Comparison of ENCODE assay signal across 12 cellular contexts in the genomic region with DNA sequence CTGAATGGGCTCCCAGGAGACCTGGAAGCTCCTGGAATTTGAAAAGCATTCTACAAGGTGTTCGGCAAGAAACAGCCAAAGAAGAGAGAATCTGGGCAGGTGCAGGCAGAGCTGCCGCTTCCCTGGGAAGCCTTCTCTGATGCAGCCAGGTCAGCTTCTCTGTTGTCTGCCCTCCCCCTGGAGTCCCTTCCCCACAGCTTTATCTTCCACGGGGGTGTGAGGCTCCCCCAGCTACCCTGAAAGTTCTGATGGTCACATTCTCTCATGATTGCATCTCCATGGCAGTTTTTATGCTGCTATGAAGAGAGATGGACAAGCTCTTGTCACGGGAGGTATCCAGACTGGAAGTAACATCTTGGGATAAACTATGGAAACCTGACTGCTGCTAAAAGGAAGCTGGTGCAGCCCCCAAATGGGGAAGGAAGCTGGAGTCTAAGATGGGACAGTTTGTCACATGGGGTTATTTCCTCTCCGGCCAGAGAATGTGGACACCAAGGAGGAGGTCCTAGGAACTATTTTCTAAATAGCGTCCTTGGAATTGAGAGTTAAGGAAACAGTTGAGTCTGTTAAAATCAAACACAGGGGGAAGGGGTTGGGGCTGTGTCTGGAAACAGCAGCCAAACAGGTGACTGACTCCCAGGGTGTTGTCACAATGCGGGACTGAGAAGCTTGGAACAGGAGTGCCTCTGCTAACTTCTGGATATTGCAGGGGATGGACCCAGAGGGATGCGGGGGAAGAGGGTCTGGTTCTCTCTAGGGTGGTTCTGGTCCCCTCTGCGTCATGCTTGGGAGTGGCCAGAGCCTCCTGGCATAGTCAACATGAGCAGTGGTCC.
A peak's percentile ranks its signal among the peaks of the same experiment; 100 is the strongest.
DNase-seq lines count a peak whose midpoint lies in the region; ATAC-seq and TF ChIP-seq lines count a peak whose summit lies in the region.
"Had no signal": no experiment of that assay in that cellular context is flagged by ENCODE, and none has a peak within 500 bp of the region (broad histone marks: within the 10 kb centered on the region; RNA-seq: fewer than 3 reads in every experiment).

No MANE protein-coding gene starts in this region.

- no peaks in the 10 kb centered on the region for H3K9me3 ChIP-seq in adrenal gland (replicated peaks in 1 of 3)
- no peaks in the 10 kb centered on the region for H3K9me3 ChIP-seq in mesodermal cell (ENCODE audit: control insufficient read depth, low read length)
- no peaks in the 10 kb centered on the region for H3K9me3 ChIP-seq in stomach smooth muscle (ENCODE audit: control insufficient read depth in 2 of 2, low read length in 2 of 2)
- H3K9me3 ChIP-seq: A549 had no signal

- H3K27ac Mint-ChIP-seq in activated CD4-positive, alpha-beta T cell treated with anti-CD3 and anti-CD28 coated beads, Interleukin-2, amount 10 ng/mL, durations not matched to agents 24 days and 14 days, result peak overlapping the region; percentile 61

- no peak for DNase-seq in activated CD4-positive, alpha-beta T cell treated with anti-CD3 and anti-CD28 coated beads, Interleukin-2, amount 10 ng/mL, durations not matched to agents 24 days and 14 days
- DNase-seq in activated CD4-positive, alpha-beta T cell treated with anti-CD3 and anti-CD28 coated beads, Interleukin-2, amount 50 U/mL, for 1 hour, result no peak
- DNase-seq in adrenal gland (peak in 2 of 7 donors; percentile 10 to 21), NCI-H146 (lab: John Stamatoyannopoulos, UW) (no peak), GM19240 (ENCODE audit: insufficient read length, low spot score) (no peak)
- DNase-seq: EL, kidney glomerular epithelial cell, NCI-H1436 had no signal

- no peaks in the 10 kb centered on the region for H3K27me3 Mint-ChIP-seq in activated CD4-positive, alpha-beta T cell treated with anti-CD3 and anti-CD28 coated beads, Interleukin-2, amount 10 ng/mL, durations not matched to agents 24 days and 14 days

- H3K27me3 ChIP-seq in adrenal gland (no peaks in the 10 kb centered on the region), stomach smooth muscle (ENCODE audit: control insufficient read depth in 1 of 2, insufficient read depth in 2 of 2, low read length in 2 of 2) (no peaks in the 10 kb centered on the region)

- H3K36me3 Mint-ChIP-seq in activated CD4-positive, alpha-beta T cell treated with anti-CD3 and anti-CD28 coated beads, Interleukin-2, amount 10 ng/mL, durations not matched to agents 24 days and 14 days (ENCODE audit: low read depth), result peaks cover 22% of the 10 kb centered on the region

- no peak for TF ChIP-seq POLR2A in adrenal gland (IDR thresholded peaks at IDR 0.05)

- H3K4me1 ChIP-seq in adrenal gland (replicated peaks in 1 of 2), result peaks cover 0 to 55% of the 10 kb centered on the region in 2 donors
- peaks cover 27% of the 10 kb centered on the region for H3K4me1 ChIP-seq in mesodermal cell (ENCODE audit: control insufficient read depth, insufficient read depth, low read length, poor library complexity, severe bottlenecking)
- H3K4me1 ChIP-seq in stomach smooth muscle (ENCODE audit: control insufficient read depth, insufficient read depth, low read length), result peaks cover 34% of the 10 kb centered on the region
- H3K4me1 ChIP-seq: A549 had no signal

- no peak overlapping the region for H3K9ac ChIP-seq in stomach smooth muscle (ENCODE audit: low read length in 2 of 2)

- intact Hi-C loops in activated CD4-positive, alpha-beta T cell treated with anti-CD3 and anti-CD28 coated beads, Interleukin-2, amount 10 ng/mL, durations not matched to agents 24 days and 14 days (cut with micrococcal nuclease), result no loop called here
- intact Hi-C loops in adrenal gland (cut with DNase I), result no loop called here

- WGBS in adrenal gland, 4 donors, result 66 to 75% (median 68%) methylated on average over 9 of the region's 9 CpGs
- 96% methylated on average over 7 to 8 of the region's 9 CpGs for WGBS in mesodermal cell (ENCODE audit: insufficient coverage in 2 of 2), 2 experiments

- H3K27ac ChIP-seq in adrenal gland (peak overlapping the region in 3 of 5 donors; percentile 21 to 69 (median 56)), mesodermal cell (ENCODE audit: low read depth, low read length, severe bottlenecking) (peak overlapping the region; percentile 29), stomach smooth muscle (ENCODE audit: low read length) (peak overlapping the region; percentile 53)
- H3K27ac ChIP-seq: A549 had no signal

- H3K9me3 Mint-ChIP-seq in activated CD4-positive, alpha-beta T cell treated with anti-CD3 and anti-CD28 coated beads, Interleukin-2, amount 10 ng/mL, durations not matched to agents 24 days and 14 days, result no peaks in the 10 kb centered on the region

- H3K4me3 ChIP-seq in adrenal gland (no peak overlapping the region), mesodermal cell (ENCODE audit: extremely low read depth, insufficient read depth, low read length, poor library complexity, severe bottlenecking) (no peak overlapping the region), stomach smooth muscle (ENCODE audit: low read length in 2 of 2) (no peak overlapping the region)
- H3K4me3 ChIP-seq: A549 had no signal

- ATAC-seq in HG03378 (IDR thresholded peaks at IDR 0.05; ENCODE audit: unreplicated experiment), result no peak
- ATAC-seq: A549 had no signal

- peaks cover 7% of the 10 kb centered on the region for H3K4me1 Mint-ChIP-seq in activated CD4-positive, alpha-beta T cell treated with anti-CD3 and anti-CD28 coated beads, Interleukin-2, amount 10 ng/mL, durations not matched to agents 24 days and 14 days

- TF ChIP-seq CTCF in adrenal gland (IDR thresholded peaks at IDR 0.05), result no peak

- H3K4me3 Mint-ChIP-seq in activated CD4-positive, alpha-beta T cell treated with anti-CD3 and anti-CD28 coated beads, Interleukin-2, amount 10 ng/mL, durations not matched to agents 24 days and 14 days, result no peak overlapping the region

- H3K36me3 ChIP-seq in adrenal gland (replicated peaks in 1 of 2) (peaks cover 0 to 45% of the 10 kb centered on the region in 2 donors), mesodermal cell (ENCODE audit: control insufficient read depth, insufficient read depth, low read length) (peaks cover 100% of the 10 kb centered on the region), stomach smooth muscle (ENCODE audit: control insufficient read depth in 2 of 2, insufficient read depth in 2 of 2, low read length in 2 of 2) (peaks cover 37 to 41% of the 10 kb centered on the region in 2 donors)
